18 cellular contexts compared by ENCODE assay signal in genomic region chr5:9761706-9762105, GRCh38.
"Had no signal": no experiment of that assay in that cellular context is flagged by ENCODE, and none has a peak within 500 bp of the region (broad histone marks: within the 10 kb centered on the region; RNA-seq: fewer than 3 reads in every experiment).

No MANE protein-coding gene starts in this region.

- H3K27ac ChIP-seq: esophagus squamous epithelium, heart left ventricle, neutrophil, right atrium auricular region had no signal

- H3K36me3 ChIP-seq: esophagus squamous epithelium, heart left ventricle, neutrophil, right atrium auricular region had no signal

- ATAC-seq: heart left ventricle, left colon, left ventricle myocardium superior had no signal

- H3K36me3 Mint-ChIP-seq: naive B cell had no signal

- H3K9me3 ChIP-seq: esophagus squamous epithelium, heart left ventricle, neutrophil, right atrium auricular region had no signal

- H3K27me3 ChIP-seq: esophagus squamous epithelium, heart left ventricle, neutrophil, right atrium auricular region had no signal

- H3K4me3 Mint-ChIP-seq: dendritic cell treated with granulocyte-macrophage colony-stimulating factor and Interleukin-4, amounts not matched to agents 40 ng/mL and 50 ng/mL, for 4 days; naive B cell had no signal

- H3K4me1 Mint-ChIP-seq: naive B cell had no signal

- DNase-seq: esophagus squamous epithelium; heart left ventricle; hippocampal formation; left colon; left ventricle myocardium superior; mesenchymal stem cell; naive B cell; posterior cingulate gyrus; small intestine; stimulated activated CD4-positive, alpha-beta T cell treated with anti-CD3 and anti-CD28 coated beads, Interleukin-2, amount 100 ng/mL, for 48 hours; stimulated activated naive CD4-positive, alpha-beta T cell treated with Interleukin-2 at 50 U/mL for 16 hours; trophoblast cell had no signal

- H3K4me1 ChIP-seq: esophagus squamous epithelium, right atrium auricular region had no signal

- H3K4me3 ChIP-seq: esophagus squamous epithelium, lung, right atrium auricular region had no signal

- FAIRE-seq: colon, frontal cortex, small intestine had no signal

- H3K27me3 Mint-ChIP-seq: dendritic cell treated with granulocyte-macrophage colony-stimulating factor and Interleukin-4, amounts not matched to agents 40 ng/mL and 50 ng/mL, for 4 days; naive B cell had no signal

- H3K27ac Mint-ChIP-seq: dendritic cell treated with granulocyte-macrophage colony-stimulating factor and Interleukin-4, amounts not matched to agents 40 ng/mL and 50 ng/mL, for 4 days; naive B cell had no signal

- H3K9me3 Mint-ChIP-seq: dendritic cell treated with granulocyte-macrophage colony-stimulating factor and Interleukin-4, amounts not matched to agents 40 ng/mL and 50 ng/mL, for 4 days had no signal
